In the genomic region with DNA sequence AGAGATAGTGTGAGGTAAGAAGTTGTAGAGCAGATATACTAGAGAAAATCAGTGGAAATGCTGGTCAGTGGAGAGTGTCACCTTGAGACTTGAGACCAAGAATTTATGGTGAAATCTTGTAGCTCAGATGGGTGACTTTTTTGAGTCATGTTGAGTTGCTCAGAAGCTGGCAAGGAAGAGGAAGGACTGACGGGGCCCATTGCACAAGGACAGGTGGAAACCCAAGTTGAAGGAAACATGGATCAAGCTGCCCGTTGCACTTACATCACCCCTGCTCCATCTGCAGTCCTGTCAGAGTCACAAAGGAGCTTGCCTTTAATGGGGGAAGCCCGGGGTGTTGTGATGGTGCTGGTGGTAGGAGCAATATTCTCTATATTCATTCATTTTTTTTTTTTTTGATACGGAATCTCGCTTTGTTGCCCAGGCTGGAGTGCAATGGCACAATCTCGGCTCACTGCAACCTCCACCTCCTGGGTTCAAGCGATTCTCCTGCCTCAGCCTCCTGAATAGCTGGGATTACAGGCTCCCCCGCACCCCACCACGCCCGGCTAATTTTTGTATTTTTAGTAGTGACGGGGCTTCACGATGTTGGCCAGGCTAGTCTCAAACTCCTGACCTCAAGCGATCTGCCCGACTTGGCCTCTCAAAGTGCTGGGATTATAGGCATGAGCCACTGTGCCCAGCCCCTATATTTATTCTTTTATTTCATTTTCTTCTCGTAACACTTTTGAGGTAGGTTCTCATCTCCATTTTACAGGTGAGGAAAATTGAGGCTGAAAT, we compare ENCODE assay signal across 11 cellular contexts. TPM values are rescaled to one million over a fixed set of nuclear protein-coding genes. Genes with fewer than 3 reads are reported as not detected.
A peak's percentile ranks its signal among the peaks of the same experiment; 100 is the strongest.
DNase-seq lines count a peak whose midpoint lies in the region; ATAC-seq and FAIRE-seq lines count a peak whose summit lies in the region.
"Had no signal": no experiment of that assay in that cellular context is flagged by ENCODE, and none has a peak within 500 bp of the region (broad histone marks: within the 10 kb centered on the region; RNA-seq: fewer than 3 reads in every experiment).

No MANE protein-coding gene starts in this region.

- peak; percentile 10 for DNase-seq in A172 (ENCODE audit: low spot score)
- no peak for DNase-seq in GM19239 (ENCODE audit: insufficient read length, low spot score)
- peak; percentile 95 for DNase-seq in SIG-M5 (lab: John Stamatoyannopoulos, UW)
- no peak for DNase-seq in hepatic stellate cell (ENCODE audit: low spot score)
- DNase-seq in DMS79 treated with DMSO at 0.1 percent for 48 hours (lab: John Stamatoyannopoulos, UW), result no peak
- DNase-seq in glomerular visceral epithelial cell (ENCODE audit: extremely low spot score), result no peak
- DNase-seq: esophagus squamous epithelium, substantia nigra had no signal

- peak; percentile 4 for FAIRE-seq in GM19239 (lab: Jason Lieb, UNC)

- ATAC-seq in esophagus mucosa (peak; percentile 74), HG03025 (IDR thresholded peaks at IDR 0.05; ENCODE audit: low FRiP score, unreplicated experiment) (no peak)

RNA-seq across cellular contexts. Expression of gene UBAC2, which starts 27.4 kb away (rescaled TPM):
- 41.6 and 42.2 TPM in 2 replicates for total RNA-seq in A172 (2014; rRNA removed; shearing (Covaris generic))
- 59.4 TPM for total RNA-seq in esophagus mucosa

RNA-seq across cellular contexts. Expression of gene GPR18, which starts 30.1 kb away (rescaled TPM):
- total RNA-seq in A172 (2014; rRNA removed; shearing (Covaris generic)), result not detected in 2 replicates
- not detected for total RNA-seq in esophagus mucosa
- total RNA-seq: lung microvascular endothelial cell had no signal

Comparison
In these comparisons a context has a peak if more than half of its experiments do, and no peak if none do; other contexts are left out.
1. DNase-seq: peak in A172 (single experiment) and SIG-M5 (single experiment); none in GM19239 (single experiment), hepatic stellate cell (single experiment), DMS79 treated with DMSO at 0.1 percent for 48 hours (single experiment) and glomerular visceral epithelial cell (single experiment).